33 cellular contexts compared by ENCODE assay signal in the genomic region with DNA sequence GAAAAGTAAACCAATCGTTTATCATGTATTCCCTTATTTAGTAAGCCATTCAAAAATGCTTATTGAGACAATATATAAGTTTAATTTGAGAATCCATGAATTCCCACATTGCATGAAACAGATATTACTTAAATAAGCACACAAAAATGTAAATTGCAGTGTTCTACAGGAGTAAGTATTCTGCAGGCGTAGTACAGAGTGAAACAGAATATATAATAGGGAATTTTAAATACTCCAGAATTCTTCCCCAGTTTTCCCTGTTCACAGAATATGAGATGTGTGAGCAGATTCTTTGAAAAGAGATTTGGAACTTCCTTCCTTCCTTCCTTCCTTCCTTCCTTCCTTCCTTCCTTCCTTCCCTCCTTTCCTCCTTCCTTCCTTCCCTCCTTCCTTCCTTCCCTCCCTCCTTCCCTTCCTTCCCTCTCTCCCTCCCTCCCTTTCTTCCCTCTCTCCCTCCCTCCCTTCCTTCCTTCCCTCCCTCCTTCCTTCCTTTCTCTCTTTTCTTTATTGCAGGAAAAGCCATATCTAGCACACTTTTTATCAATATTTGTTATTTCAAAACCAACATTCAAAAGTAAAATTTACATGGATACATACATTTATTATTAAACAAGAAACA.
"Had no signal": no experiment of that assay in that cellular context is flagged by ENCODE, and none has a peak within 500 bp of the region (broad histone marks: within the 10 kb centered on the region; RNA-seq: fewer than 3 reads in every experiment).

No MANE protein-coding gene starts in this region.

- H3K27ac ChIP-seq: adrenal gland, ascending aorta, body of pancreas, brain microvascular endothelial cell, breast epithelium, cardiac muscle cell had no signal

- DNase-seq: activated effector memory CD4-positive, alpha-beta T cell treated with anti-CD3 and anti-CD28 coated beads, Interleukin-2, amount 50 U/mL, for 16 hours; activated effector memory CD4-positive, alpha-beta T cell treated with Interleukin-2 at 50 U/mL for 16 hours; activated gamma-delta T cell; activated gamma-delta T cell treated with Interleukin-2 at 50 U/mL for 16 hours; activated naive CD4-positive, alpha-beta T cell; activated naive CD4-positive, alpha-beta T cell treated with anti-CD3 and anti-CD28 coated beads for 36 hours; activated naive CD4-positive, alpha-beta T cell treated with anti-CD3 and anti-CD28 coated beads, Interleukin-2, amount 10 ng/mL, durations not matched to agents 7 days and 5 days; activated naive CD4-positive, alpha-beta T cell treated with anti-CD3 and anti-CD28 coated beads, Interleukin-2, amount 50 U/mL, for 16 hours; activated naive CD4-positive, alpha-beta T cell treated with Interleukin-2 at 50 U/mL for 16 hours; activated naive CD8-positive, alpha-beta T cell treated with anti-CD3 and anti-CD28 coated beads for 36 hours; activated naive CD8-positive, alpha-beta T cell treated with anti-CD3 and anti-CD28 coated beads, Interleukin-2, amount 10 ng/mL, durations not matched to agents 7 days and 5 days; activated naive CD8-positive, alpha-beta T cell treated with anti-CD3 and anti-CD28 coated beads, Interleukin-2, amount 50 U/mL, for 24 hours; activated T-cell treated with anti-CD3 and anti-CD28 coated beads, Interleukin-2, amount 50 U/mL, for 24 hours; activated T-cell treated with anti-CD3 and anti-CD28 coated beads, Interleukin-2, amount 50 U/mL, for 4 hours; activated T-cell treated with anti-CD3 and anti-CD28 coated beads, Interleukin-2, amount 50 U/mL, for 48 hours; activated T-cell treated with anti-CD3 and anti-CD28 coated beads, Interleukin-2, amount 50 U/mL, for 72 hours; adrenal gland; amniotic stem cell; amygdala; anterior cingulate cortex; aorta; body of pancreas; brain microvascular endothelial cell; caudate nucleus; central memory CD4-positive, alpha-beta T cell; cerebellar nuclear complex had no signal

- H3K27me3 ChIP-seq: adrenal gland, ascending aorta, body of pancreas, brain microvascular endothelial cell, breast epithelium had no signal

- ATAC-seq: activated naive CD4-positive, alpha-beta T cell treated with anti-CD3 and anti-CD28 coated beads, Interleukin-2, amount 50 U/mL, for 72 hours; activated naive CD8-positive, alpha-beta T cell treated with anti-CD3 and anti-CD28 coated beads, Interleukin-2, amount 50 U/mL, for 24 hours; activated T-cell treated with anti-CD3 and anti-CD28 coated beads, Interleukin-2, amount 50 U/mL, for 4 hours; activated T-cell treated with anti-CD3 and anti-CD28 coated beads, Interleukin-2, amount 50 U/mL, for 72 hours; activated T-helper 17 cell treated with anti-CD3 and anti-CD28 coated beads, Interleukin-2, amount 50 U/mL, for 72 hours; body of pancreas had no signal

- H3K9me3 ChIP-seq: adrenal gland, ascending aorta, body of pancreas had no signal

- H3K4me3 ChIP-seq: adrenal gland, ascending aorta, body of pancreas, breast epithelium, cardiac muscle cell had no signal

- FAIRE-seq: astrocyte, bronchial epithelial cell had no signal

- H3K36me3 ChIP-seq: adrenal gland, ascending aorta, brain microvascular endothelial cell, breast epithelium, cardiac muscle cell had no signal

- H3K4me1 ChIP-seq: adrenal gland, ascending aorta, body of pancreas, breast epithelium had no signal
